ENCODE assay signal across 1 cellular context in the genomic region with DNA sequence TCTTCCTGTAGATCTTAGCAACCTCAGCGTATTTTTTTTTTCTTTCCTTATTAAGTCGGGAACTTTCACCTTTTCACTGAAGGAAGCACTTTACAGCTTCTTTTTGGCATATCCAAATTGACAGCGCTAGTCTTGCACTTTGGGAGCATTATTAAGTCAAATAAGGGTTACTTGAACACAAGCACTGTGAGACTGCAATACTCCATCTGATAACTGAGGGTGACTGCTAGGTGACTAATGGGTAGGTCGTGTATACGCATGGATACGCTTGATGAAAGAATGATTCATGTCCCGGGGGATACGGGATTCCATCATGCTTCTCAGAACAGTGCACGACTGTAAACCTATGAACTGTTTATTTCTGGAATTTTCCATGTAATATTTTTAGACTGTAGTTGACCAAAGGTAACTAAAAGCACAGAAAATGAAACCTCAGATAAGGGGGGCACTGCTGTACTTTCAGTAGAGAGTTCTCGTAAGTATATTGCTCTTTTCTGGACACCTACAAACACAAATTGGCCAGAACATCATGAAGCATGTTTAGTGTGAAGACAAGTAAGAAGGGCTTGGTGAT.
TF ChIP-seq lines count a peak whose summit lies in the region.

No MANE protein-coding gene starts in this region.

TF ChIP-seq in K562, 482 proteins besides CTCF, POLR2A, EP300 and RAD21 (continued from another document):
- TF ChIP-seq, protein P1, sequence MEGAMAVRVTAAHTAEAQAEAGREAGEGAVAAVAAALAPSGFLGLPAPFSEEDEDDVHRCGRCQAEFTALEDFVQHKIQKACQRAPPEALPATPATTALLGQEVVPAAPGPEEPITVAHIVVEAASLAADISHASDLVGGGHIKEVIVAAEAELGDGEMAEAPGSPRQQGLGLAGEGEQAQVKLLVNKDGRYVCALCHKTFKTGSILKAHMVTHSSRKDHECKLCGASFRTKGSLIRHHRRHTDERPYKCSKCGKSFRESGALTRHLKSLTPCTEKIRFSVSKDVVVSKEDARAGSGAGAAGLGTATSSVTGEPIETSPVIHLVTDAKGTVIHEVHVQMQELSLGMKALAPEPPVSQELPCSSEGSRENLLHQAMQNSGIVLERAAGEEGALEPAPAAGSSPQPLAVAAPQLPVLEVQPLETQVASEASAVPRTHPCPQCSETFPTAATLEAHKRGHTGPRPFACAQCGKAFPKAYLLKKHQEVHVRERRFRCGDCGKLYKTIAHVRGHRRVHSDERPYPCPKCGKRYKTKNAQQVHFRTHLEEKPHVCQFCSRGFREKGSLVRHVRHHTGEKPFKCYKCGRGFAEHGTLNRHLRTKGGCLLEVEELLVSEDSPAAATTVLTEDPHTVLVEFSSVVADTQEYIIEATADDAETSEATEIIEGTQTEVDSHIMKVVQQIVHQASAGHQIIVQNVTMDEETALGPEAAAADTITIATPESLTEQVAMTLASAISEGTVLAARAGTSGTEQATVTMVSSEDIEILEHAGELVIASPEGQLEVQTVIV (CRISPR knock-in tag; IDR thresholded peaks at IDR 0.05; ENCODE audit: borderline replicate concordance) = peak; percentile 73; the same call in 1 of the 2 replicates
- TF ChIP-seq TEAD1 (CRISPR knock-in tag; IDR thresholded peaks at IDR 0.05) (peak in 1 of 2 experiments; percentile 68; a peak in 2 of 4 replicates), ETV6 (IDR thresholded peaks at IDR 0.05; ENCODE audit: borderline replicate concordance in 1 of 2, low read depth in 2 of 2, low read length in 1 of 2) (0 out of 4 replicates have a peak, but pooled peaks have one; percentile 58 to 60), ETV6 (CRISPR knock-in tag; IDR thresholded peaks at IDR 0.05; ENCODE audit: borderline replicate concordance) (no peak), MYBL2 (IDR thresholded peaks at IDR 0.05; ENCODE audit: low read depth) (no peak), MYBL2 (CRISPR knock-in tag; IDR thresholded peaks at IDR 0.05; ENCODE audit: borderline replicate concordance) (no peak), NFE2 (IDR thresholded peaks at IDR 0.05; ENCODE audit: low read depth) (peak; percentile 92), FOS (IDR thresholded peaks at IDR 0.05; ENCODE audit: extremely low read depth, insufficient read length) (peak; percentile 67)
- TF ChIP-seq, protein P2, sequence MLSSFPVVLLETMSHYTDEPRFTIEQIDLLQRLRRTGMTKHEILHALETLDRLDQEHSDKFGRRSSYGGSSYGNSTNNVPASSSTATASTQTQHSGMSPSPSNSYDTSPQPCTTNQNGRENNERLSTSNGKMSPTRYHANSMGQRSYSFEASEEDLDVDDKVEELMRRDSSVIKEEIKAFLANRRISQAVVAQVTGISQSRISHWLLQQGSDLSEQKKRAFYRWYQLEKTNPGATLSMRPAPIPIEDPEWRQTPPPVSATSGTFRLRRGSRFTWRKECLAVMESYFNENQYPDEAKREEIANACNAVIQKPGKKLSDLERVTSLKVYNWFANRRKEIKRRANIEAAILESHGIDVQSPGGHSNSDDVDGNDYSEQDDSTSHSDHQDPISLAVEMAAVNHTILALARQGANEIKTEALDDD (IDR thresholded peaks at IDR 0.05) = peak; percentile 98
